ENCODE assay signal across 8 cellular contexts in genomic region chr16:67393790-67394270, GRCh38. TPM values are rescaled to one million over a fixed set of nuclear protein-coding genes. Genes with fewer than 3 reads are reported as not detected.
A peak's percentile ranks its signal among the peaks of the same experiment; 100 is the strongest.
DNase-seq lines count a peak whose midpoint lies in the region; ATAC-seq, FAIRE-seq and TF ChIP-seq lines count a peak whose summit lies in the region.
"Had no signal": no experiment of that assay in that cellular context is flagged by ENCODE, and none has a peak within 500 bp of the region (broad histone marks: within the 10 kb centered on the region; RNA-seq: fewer than 3 reads in every experiment).

No MANE protein-coding gene starts in this region.

- H3K4me1 ChIP-seq in H9 (ENCODE audit: insufficient read depth, low read length) (no peaks in the 10 kb centered on the region), ascending aorta (peaks cover 15 to 25% of the 10 kb centered on the region in 2 donors), kidney (ENCODE audit: control insufficient read depth in 1 of 2, insufficient read depth in 1 of 2, low read depth in 1 of 2, low read length in 2 of 2) (peaks cover 0 to 32% of the 10 kb centered on the region in 2 donors)

- no peak overlapping the region for H3K23ac ChIP-seq in H9 (ENCODE audit: insufficient read length, low read depth, low read length)

- H3K14ac ChIP-seq in H9 (ENCODE audit: insufficient read depth, low read length): peak overlapping the region; percentile 0; the same call in 1 of the 2 replicates

- no peak overlapping the region for H3K4ac ChIP-seq in H9 (ENCODE audit: low read depth, low read length)

- peak; percentile 2 for ATAC-seq in stimulated activated effector memory CD8-positive, alpha-beta T cell treated with anti-CD3 and anti-CD28 coated beads, Interleukin-12 subunit alpha, Interleukin-12 subunit beta, amount 100 ng/mL, for 72 hours
- ATAC-seq in HG03159 (IDR thresholded peaks at IDR 0.05; ENCODE audit: unreplicated experiment): no peak

- no peak overlapping the region for H2BK5ac ChIP-seq in H9 (ENCODE audit: insufficient read length, low read length)

- H3K9me3 ChIP-seq in H9 (ENCODE audit: control insufficient read depth, low read depth, low read length) (no peaks in the 10 kb centered on the region), ascending aorta (no peaks in the 10 kb centered on the region), kidney (ENCODE audit: control insufficient read depth in 1 of 2, low read length in 2 of 2) (no peaks in the 10 kb centered on the region)

- no peak overlapping the region for H2BK15ac ChIP-seq in H9 (ENCODE audit: low read depth, low read length)

- no peak overlapping the region for H4K91ac ChIP-seq in H9 (ENCODE audit: insufficient read length, low read depth, low read length)

- in situ Hi-C loops in ACHN (cut with HindIII; ENCODE audit: low pct_ligation_motif_present, low pct_unique_long_range_greater_than_20kb, low sequenced_read_pairs): no loop called here

- H2BK20ac ChIP-seq in H9 (ENCODE audit: low read depth, low read length, poor library complexity, severe bottlenecking): no peak overlapping the region

- H2BK120ac ChIP-seq in H9 (ENCODE audit: low read depth, low read length, poor library complexity, severe bottlenecking): no peak overlapping the region

- no peak overlapping the region for H4K5ac ChIP-seq in H9 (ENCODE audit: insufficient read length, low read depth, low read length)

- peaks cover 25% of the 10 kb centered on the region; the same call in 1 of the 2 replicates for H3K27me3 ChIP-seq in H9 (ENCODE audit: insufficient read depth, low read length)
- peaks cover 15% of the 10 kb centered on the region for H3K27me3 ChIP-seq in ascending aorta

- no peak overlapping the region for H3K56ac ChIP-seq in H9 (ENCODE audit: insufficient read length, low read depth, low read length)

- no CpG with 5 or more reads among the region's 24 CpGs for WGBS in H9 (ENCODE audit: extremely low coverage, insufficient read length, low lambda C conversion rate)

- no peak overlapping the region for H2AFZ ChIP-seq in H9 (ENCODE audit: low read length)

- no peak overlapping the region for H4K8ac ChIP-seq in H9 (replicated peaks; ENCODE audit: insufficient read length, low read depth, low read length)

- POLR2A ChIA-PET in HEK293T (lab: Yijun Ruan, JAX): interaction anchor here (1.0 to 1.8 kb wide), 2 partner anchors 12 to 26 kb away, joined by 3 to 6 read pairs; no protein-coding TSS in a partner anchor

- H3T11ph ChIP-seq in H9 (ENCODE audit: low read length): no peak overlapping the region

- H3K9me3 Mint-ChIP-seq in H9: no peaks in the 10 kb centered on the region
- H3K9me3 Mint-ChIP-seq in stimulated activated effector memory CD8-positive, alpha-beta T cell treated with anti-CD3 and anti-CD28 coated beads, Interleukin-12 subunit alpha, Interleukin-12 subunit beta, amount 100 ng/mL, for 72 hours: no peaks in the 10 kb centered on the region

- no peak overlapping the region for H3K9ac ChIP-seq in H9 (ENCODE audit: extremely low read depth, insufficient read length, low read length)
- peak overlapping the region in 1 of 2 donors; percentile 42 for H3K9ac ChIP-seq in kidney (ENCODE audit: low read length in 2 of 2)

- TF ChIP-seq CTCF in H9 (conservative IDR thresholded peaks at IDR 0.05) (no peak), ascending aorta (IDR thresholded peaks at IDR 0.05) (no peak), kidney (IDR thresholded peaks at IDR 0.05; ENCODE audit: borderline replicate concordance, extremely low read depth, insufficient read depth) (no peak)

- no peaks in the 10 kb centered on the region for H3K36me3 ChIP-seq in ascending aorta
- no peaks in the 10 kb centered on the region for H3K36me3 ChIP-seq in kidney (ENCODE audit: control insufficient read depth in 1 of 2, insufficient read depth in 2 of 2, low read length in 2 of 2)

- no peaks in the 10 kb centered on the region for H3K79me2 ChIP-seq in H9 (ENCODE audit: insufficient read depth, low read length)

- H3K4me2 ChIP-seq in H9 (ENCODE audit: insufficient read depth, insufficient read length, low read length): peak overlapping the region; percentile 12

- no peak overlapping the region for H2BK12ac ChIP-seq in H9 (ENCODE audit: insufficient read length, low read depth, low read length)

- CTCF ChIA-PET in HEK293T (lab: Yijun Ruan, JAX): interaction anchor here (0.6 to 3.5 kb wide), 2 partner anchors 13 to 22 kb away, joined by 3 to 16 read pairs; no protein-coding TSS in a partner anchor

- H3K79me1 ChIP-seq in H9 (ENCODE audit: insufficient read depth, low read depth, low read length, poor library complexity, severe bottlenecking): no peaks in the 10 kb centered on the region

- H3K27ac ChIP-seq in H9 (ENCODE audit: insufficient read length, low read depth, low read length) (no peak overlapping the region), ascending aorta (peak overlapping the region; percentile 49 to 52), kidney (ENCODE audit: low read depth in 2 of 2, low read length in 2 of 2) (peak overlapping the region; percentile 25 to 80)

- H3K4me3 Mint-ChIP-seq in H9: peak overlapping the region; percentile 39 to 73
- peak overlapping the region; percentile 72 for H3K4me3 Mint-ChIP-seq in stimulated activated effector memory CD8-positive, alpha-beta T cell treated with anti-CD3 and anti-CD28 coated beads, Interleukin-12 subunit alpha, Interleukin-12 subunit beta, amount 100 ng/mL, for 72 hours

- intact Hi-C loops in ascending aorta (cut with DNase I) (loop anchor here (10.0 kb wide), 1 partner anchor 109 kb away; no protein-coding TSS in a partner anchor), kidney (cut with DNase I) (no loop called here)

- DNase-seq in H9 (no peak), ascending aorta (ENCODE audit: low spot score in 2 of 2) (no peak), kidney (no peak), HEK293T (ENCODE audit: extremely low spot score) (no peak), ACHN (no peak)
- DNase-seq in stimulated activated effector memory CD8-positive, alpha-beta T cell treated with anti-CD3 and anti-CD28 coated beads, Interleukin-12 subunit alpha, Interleukin-12 subunit beta, amount 100 ng/mL, for 72 hours (ENCODE audit: low spot score in 2 of 2): no peak
- DNase-seq: KBM-7 had no signal

- FAIRE-seq in kidney (lab: Jason Lieb, UNC): no peak

- H3K18ac ChIP-seq in H9 (ENCODE audit: insufficient read length, low read depth, low read length): peak overlapping the region; percentile 2

- no peaks in the 10 kb centered on the region for H4K20me1 ChIP-seq in H9 (ENCODE audit: control insufficient read depth, insufficient read depth, insufficient read length)

- H3K4me1 Mint-ChIP-seq in H9: peaks cover 12 to 31% of the 10 kb centered on the region in 2 experiments
- peaks cover 9% of the 10 kb centered on the region for H3K4me1 Mint-ChIP-seq in stimulated activated effector memory CD8-positive, alpha-beta T cell treated with anti-CD3 and anti-CD28 coated beads, Interleukin-12 subunit alpha, Interleukin-12 subunit beta, amount 100 ng/mL, for 72 hours

- H3K36me3 Mint-ChIP-seq in H9 (ENCODE audit: insufficient read depth in 1 of 3, low read depth in 3 of 3): no peaks in the 10 kb centered on the region
- peaks cover 5% of the 10 kb centered on the region for H3K36me3 Mint-ChIP-seq in stimulated activated effector memory CD8-positive, alpha-beta T cell treated with anti-CD3 and anti-CD28 coated beads, Interleukin-12 subunit alpha, Interleukin-12 subunit beta, amount 100 ng/mL, for 72 hours

- peaks cover 3% of the 10 kb centered on the region for H3K23me2 ChIP-seq in H9 (ENCODE audit: insufficient read length, low read depth, low read length, poor library complexity, severe bottlenecking)

- peaks cover 80% of the 10 kb centered on the region for H3K27me3 Mint-ChIP-seq in H9 (ENCODE audit: low read depth)

- no peak overlapping the region for H2AK5ac ChIP-seq in H9 (ENCODE audit: insufficient read length, low read length)

- H3K4me3 ChIP-seq in ascending aorta (peak overlapping the region; percentile 45 to 58), kidney (ENCODE audit: low read length in 2 of 2) (peak overlapping the region in 1 of 2 donors; percentile 40)

- no peak overlapping the region for H3K27ac Mint-ChIP-seq in H9
- H3K27ac Mint-ChIP-seq in stimulated activated effector memory CD8-positive, alpha-beta T cell treated with anti-CD3 and anti-CD28 coated beads, Interleukin-12 subunit alpha, Interleukin-12 subunit beta, amount 100 ng/mL, for 72 hours: no peak overlapping the region

TF ChIP-seq in HEK293T, 16 proteins besides CTCF, POLR2A, EP300 and RAD21:
- TF ChIP-seq L3MBTL2 (conservative IDR thresholded peaks at IDR 0.05): no peak
- no peak for TF ChIP-seq ELF4 (IDR thresholded peaks at IDR 0.05)
- TF ChIP-seq PKNOX1 (IDR thresholded peaks at IDR 0.05): no peak
- no peak for TF ChIP-seq SUZ12 (IDR thresholded peaks at IDR 0.05)

RNA-seq across cellular contexts. Expression of gene TPPP3, which starts 0.5 kb away (rescaled TPM):
- total RNA-seq in H9 (2021) (0.48 and 0.79 TPM in 2 replicates), ascending aorta (2.8 TPM), kidney (8.2 TPM)
- 108 TPM for polyA plus RNA-seq in kidney (ENCODE audit: insufficient read depth, low read depth, low replicate concordance)

RNA-seq across cellular contexts. Expression of gene ZDHHC1, which starts 22.4 kb away (rescaled TPM):
- total RNA-seq in H9 (2021) (3.0 and 3.7 TPM in 2 replicates), ascending aorta (82.7 TPM), kidney (23.6 TPM)
- polyA plus RNA-seq in kidney (ENCODE audit: insufficient read depth, low read depth, low replicate concordance): 14.6 TPM

RNA-seq across cellular contexts. Expression of gene HSD11B2, which starts 37.1 kb away (rescaled TPM):
- total RNA-seq in H9 (2021): 33.5 and 35.1 TPM in 2 replicates
- total RNA-seq in ascending aorta: 2.4 TPM
- 139 TPM for total RNA-seq in kidney
- polyA plus RNA-seq in kidney (ENCODE audit: insufficient read depth, low read depth, low replicate concordance): 1,022 TPM

Comparison
In these comparisons a context has a peak if more than half of its experiments do, and no peak if none do; other contexts are left out.
1. RNA of gene HSD11B2, which starts 37.1 kb away (total RNA-seq): 139 TPM in kidney (single experiment) and 33.5 to 35.1 TPM in H9; 2.4 TPM in ascending aorta (single experiment); every median in the first group is over 10 times any median in the second.